ENCODE assay signal across 2 cellular contexts in genomic region chr15:57445872-57446271, GRCh38.
TF ChIP-seq lines count a peak whose summit lies in the region.

No MANE protein-coding gene starts in this region.

TF ChIP-seq in IMR-90, 13 proteins besides CTCF, POLR2A, EP300 and RAD21:
- TF ChIP-seq USF2 (IDR thresholded peaks at IDR 0.05; ENCODE audit: low read depth, low read length) (no peak), ELK1 (IDR thresholded peaks at IDR 0.05; ENCODE audit: borderline replicate concordance, low read depth, low read length) (no peak), MAFK (IDR thresholded peaks at IDR 0.05; ENCODE audit: low read depth, low read length) (peak; percentile 75), MAZ (IDR thresholded peaks at IDR 0.05; ENCODE audit: borderline replicate concordance, low read depth, low read length) (no peak), NFE2L2 (IDR thresholded peaks at IDR 0.05; ENCODE audit: low read depth, low read length) (peak; percentile 96)

TF ChIP-seq in K562, 482 proteins besides CTCF, POLR2A, EP300 and RAD21:
- TF ChIP-seq NFE2L1 (tag; IDR thresholded peaks at IDR 0.05; ENCODE audit: borderline replicate concordance, low read depth) (peak; percentile 80; the same call in 1 of the 2 replicates), MAFK (IDR thresholded peaks at IDR 0.05; ENCODE audit: low read length) (peak; percentile 79; the same call in 1 of the 2 replicates), MAFF (IDR thresholded peaks at IDR 0.05; ENCODE audit: low read length) (peak; percentile 85), ZNF316 (IDR thresholded peaks at IDR 0.05) (peak; percentile 82), U2AF2 (optimal IDR thresholded peaks at IDR 0.05; ENCODE audit: low read depth, low read length) (no peak), C11orf30 (IDR thresholded peaks at IDR 0.05; ENCODE audit: low read depth) (peak; percentile 73), ZNF696 (CRISPR knock-in tag; conservative IDR thresholded peaks at IDR 0.05) (no peak), E2F1 (CRISPR knock-in tag; IDR thresholded peaks at IDR 0.05) (no peak), MAFG (tag; conservative IDR thresholded peaks at IDR 0.05) (peak; percentile 94), FOSL1 (tag; conservative IDR thresholded peaks at IDR 0.05) (no peak), NFE2 (IDR thresholded peaks at IDR 0.05; ENCODE audit: low read depth) (peak; percentile 89)
